ENCODE assay signal across 11 cellular contexts in the genomic region with DNA sequence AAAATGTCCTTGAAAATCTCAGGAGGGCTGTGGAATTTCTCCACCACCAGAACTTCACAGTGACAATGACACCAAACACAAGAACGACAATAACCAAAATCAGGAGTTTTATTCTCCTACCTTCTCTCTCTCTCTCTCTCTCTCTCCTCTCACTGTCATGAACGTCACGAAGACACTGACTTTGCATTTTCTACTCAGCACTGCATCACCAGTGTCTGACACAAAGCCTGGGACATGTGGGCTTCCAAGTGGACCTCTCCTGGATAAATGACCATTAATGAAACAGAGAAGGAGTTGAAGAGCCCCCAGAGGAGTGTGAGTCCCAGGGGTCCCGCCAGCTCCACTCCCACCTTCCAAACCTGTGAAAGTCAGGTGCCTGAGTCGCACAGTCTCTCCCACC. TPM values are rescaled to one million over a fixed set of nuclear protein-coding genes. Genes with fewer than 3 reads are reported as not detected.
"Had no signal": no experiment of that assay in that cellular context is flagged by ENCODE, and none has a peak within 500 bp of the region (broad histone marks: within the 10 kb centered on the region; RNA-seq: fewer than 3 reads in every experiment).

No MANE protein-coding gene starts in this region.

RNA-seq across cellular contexts. Expression of a gene that starts 16.9 kb away (rescaled TPM):
- total RNA-seq: activated CD4-positive, alpha-beta memory T cell treated with anti-CD3 and anti-CD28 coated beads, Interleukin-2, amount 10 ng/mL, durations not matched to agents 7 days and 5 days; activated CD4-positive, alpha-beta T cell treated with anti-CD3 and anti-CD28 coated beads, Interleukin-2, amount 10 ng/mL, durations not matched to agents 7 days and 5 days; activated naive CD4-positive, alpha-beta T cell treated with anti-CD3 and anti-CD28 coated beads, Interleukin-2, amount 50 U/mL, for 72 hours; activated naive CD8-positive, alpha-beta T cell treated with anti-CD3 and anti-CD28 coated beads, Interleukin-2, amount 10 ng/mL, durations not matched to agents 7 days and 5 days; activated T-cell treated with anti-CD3 and anti-CD28 coated beads, Interleukin-2, amount 50 U/mL, for 72 hours; ascending aorta; dermis blood vessel endothelial cell; esophagus muscularis mucosa; gastrocnemius medialis; heart right ventricle; T-helper 1 cell treated with Interleukin-12 subunit alpha and Interleukin-12 subunit beta and Interleukin-4 antibody, amounts not matched to agents 30 ng/mL and 1 ng/mL, for 36 hours had no signal
- polyA plus RNA-seq: heart right ventricle had no signal
